1 cellular context compared by ENCODE assay signal in genomic region chr10:86325158-86325557, GRCh38.
TF ChIP-seq lines count a peak whose summit lies in the region.

No MANE protein-coding gene starts in this region.

TF ChIP-seq in HCT116, 20 proteins besides CTCF, POLR2A, EP300 and RAD21 (continued from another document):
- no peak for TF ChIP-seq YY1 (IDR thresholded peaks at IDR 0.05; ENCODE audit: extremely low read depth, insufficient replicate concordance, low read depth, low read length)
- TF ChIP-seq ZBTB33 (IDR thresholded peaks at IDR 0.05; ENCODE audit: extremely low read depth, insufficient replicate concordance, low read length) = no peak
- TF ChIP-seq ZFX (IDR thresholded peaks at IDR 0.05) = no peak
- no peak for TF ChIP-seq POLR2AphosphoS5 (IDR thresholded peaks at IDR 0.05; ENCODE audit: low read depth, low read length)
